ENCODE assay signal across 25 cellular contexts in genomic region chr1:39348278-39348677, GRCh38.
DNase-seq lines count a peak whose midpoint lies in the region; ATAC-seq lines count a peak whose summit lies in the region.
"Had no signal": no experiment of that assay in that cellular context is flagged by ENCODE, and none has a peak within 500 bp of the region (broad histone marks: within the 10 kb centered on the region; RNA-seq: fewer than 3 reads in every experiment).

No MANE protein-coding gene starts in this region.

- H3K9me3 ChIP-seq in T-helper 17 cell (ENCODE audit: control insufficient read depth, low read length, poor library complexity, severe bottlenecking) = no peaks in the 10 kb centered on the region
- no peaks in the 10 kb centered on the region for H3K9me3 ChIP-seq in naive thymus-derived CD4-positive, alpha-beta T cell (ENCODE audit: control insufficient read depth in 2 of 3, low read length in 3 of 3)
- H3K9me3 ChIP-seq: adrenal gland, breast epithelium, heart right ventricle, left ventricle myocardium inferior, prostate gland, SK-N-SH had no signal

- no peaks in the 10 kb centered on the region for H3K9me3 Mint-ChIP-seq in T-helper 1 cell treated with Interleukin-12 subunit alpha and Interleukin-12 subunit beta and Interleukin-4 antibody, amounts not matched to agents 30 μg/mL and 1 μg/mL, for 36 hours
- H3K9me3 Mint-ChIP-seq in naive thymus-derived CD4-positive, alpha-beta T cell = no peaks in the 10 kb centered on the region
- H3K9me3 Mint-ChIP-seq in activated T-helper 2 cell treated with anti-CD3 and anti-CD28 coated beads, Interferon-gamma antibody, Interleukin-2, Interleukin-4, amounts not matched to agents 10 μg/mL and 5 μg/mL and 100 μg/mL, durations not matched to agents 14 hours and 24 hours and 36 hours = no peaks in the 10 kb centered on the region
- H3K9me3 Mint-ChIP-seq: CD14-positive monocyte, neural progenitor cell had no signal

- H3K36me3 Mint-ChIP-seq in T-helper 1 cell treated with Interleukin-12 subunit alpha and Interleukin-12 subunit beta and Interleukin-4 antibody, amounts not matched to agents 30 μg/mL and 1 μg/mL, for 36 hours (ENCODE audit: low read depth) = peaks cover 51% of the 10 kb centered on the region
- peaks cover 12% of the 10 kb centered on the region for H3K36me3 Mint-ChIP-seq in T-helper 17 cell (ENCODE audit: low read depth)
- H3K36me3 Mint-ChIP-seq in naive thymus-derived CD4-positive, alpha-beta T cell = peaks cover 13 to 61% (median 37%) of the 10 kb centered on the region in 5 donors
- H3K36me3 Mint-ChIP-seq in activated T-helper 2 cell treated with anti-CD3 and anti-CD28 coated beads, Interferon-gamma antibody, Interleukin-2, Interleukin-4, amounts not matched to agents 10 μg/mL and 5 μg/mL and 100 μg/mL, durations not matched to agents 14 hours and 24 hours and 36 hours (ENCODE audit: low read depth) = peaks cover 76% of the 10 kb centered on the region

- H3K27ac Mint-ChIP-seq in T-helper 1 cell treated with Interleukin-12 subunit alpha and Interleukin-12 subunit beta and Interleukin-4 antibody, amounts not matched to agents 30 μg/mL and 1 μg/mL, for 36 hours = peak overlapping the region; percentile 3
- peak overlapping the region; percentile 41 for H3K27ac Mint-ChIP-seq in T-helper 17 cell
- peak overlapping the region in 5 of 9 donors; percentile 2 to 74 (median 49) for H3K27ac Mint-ChIP-seq in naive thymus-derived CD4-positive, alpha-beta T cell
- H3K27ac Mint-ChIP-seq in activated T-helper 2 cell treated with anti-CD3 and anti-CD28 coated beads, Interferon-gamma antibody, Interleukin-2, Interleukin-4, amounts not matched to agents 10 μg/mL and 5 μg/mL and 100 μg/mL, durations not matched to agents 14 hours and 24 hours and 36 hours = no peak overlapping the region
- H3K27ac Mint-ChIP-seq: neural progenitor cell had no signal

- no peak overlapping the region for H3K4me3 Mint-ChIP-seq in T-helper 1 cell treated with Interleukin-12 subunit alpha and Interleukin-12 subunit beta and Interleukin-4 antibody, amounts not matched to agents 30 μg/mL and 1 μg/mL, for 36 hours
- H3K4me3 Mint-ChIP-seq in T-helper 17 cell = no peak overlapping the region
- no peak overlapping the region for H3K4me3 Mint-ChIP-seq in naive thymus-derived CD4-positive, alpha-beta T cell
- no peak overlapping the region for H3K4me3 Mint-ChIP-seq in activated T-helper 2 cell treated with anti-CD3 and anti-CD28 coated beads, Interferon-gamma antibody, Interleukin-2, Interleukin-4, amounts not matched to agents 10 μg/mL and 5 μg/mL and 100 μg/mL, durations not matched to agents 14 hours and 24 hours and 36 hours (ENCODE audit: low read depth)
- H3K4me3 Mint-ChIP-seq: CD14-positive monocyte, neural progenitor cell had no signal

- peaks cover 29 to 83% (median 45%) of the 10 kb centered on the region in 3 experiments for H3K36me3 ChIP-seq in naive thymus-derived CD4-positive, alpha-beta T cell (ENCODE audit: control insufficient read depth in 2 of 3, insufficient read depth in 3 of 3, low read length in 3 of 3)

- no peaks in the 10 kb centered on the region for H3K27me3 Mint-ChIP-seq in T-helper 1 cell treated with Interleukin-12 subunit alpha and Interleukin-12 subunit beta and Interleukin-4 antibody, amounts not matched to agents 30 μg/mL and 1 μg/mL, for 36 hours (ENCODE audit: low read depth)
- no peaks in the 10 kb centered on the region for H3K27me3 Mint-ChIP-seq in T-helper 17 cell
- no peaks in the 10 kb centered on the region for H3K27me3 Mint-ChIP-seq in naive thymus-derived CD4-positive, alpha-beta T cell
- no peaks in the 10 kb centered on the region for H3K27me3 Mint-ChIP-seq in activated T-helper 2 cell treated with anti-CD3 and anti-CD28 coated beads, Interferon-gamma antibody, Interleukin-2, Interleukin-4, amounts not matched to agents 10 μg/mL and 5 μg/mL and 100 μg/mL, durations not matched to agents 14 hours and 24 hours and 36 hours (ENCODE audit: low read depth)

- no peaks in the 10 kb centered on the region for H3K4me1 Mint-ChIP-seq in T-helper 1 cell treated with Interleukin-12 subunit alpha and Interleukin-12 subunit beta and Interleukin-4 antibody, amounts not matched to agents 30 μg/mL and 1 μg/mL, for 36 hours (ENCODE audit: low read depth)
- peaks cover 3% of the 10 kb centered on the region for H3K4me1 Mint-ChIP-seq in T-helper 17 cell
- peaks cover 0 to 7% (median 0%) of the 10 kb centered on the region in 7 donors for H3K4me1 Mint-ChIP-seq in naive thymus-derived CD4-positive, alpha-beta T cell
- no peaks in the 10 kb centered on the region for H3K4me1 Mint-ChIP-seq in activated T-helper 2 cell treated with anti-CD3 and anti-CD28 coated beads, Interferon-gamma antibody, Interleukin-2, Interleukin-4, amounts not matched to agents 10 μg/mL and 5 μg/mL and 100 μg/mL, durations not matched to agents 14 hours and 24 hours and 36 hours (ENCODE audit: low read depth)
- H3K4me1 Mint-ChIP-seq: CD14-positive monocyte, neural progenitor cell had no signal

- H3K27me3 ChIP-seq in naive thymus-derived CD4-positive, alpha-beta T cell (ENCODE audit: control insufficient read depth in 2 of 2, insufficient read depth in 2 of 2, low read length in 2 of 2) = no peaks in the 10 kb centered on the region
- H3K27me3 ChIP-seq: adrenal gland, breast epithelium, heart right ventricle, neural progenitor cell had no signal

- no peak overlapping the region for H3K27ac ChIP-seq in naive thymus-derived CD4-positive, alpha-beta T cell (ENCODE audit: low read depth, low read length)
- H3K27ac ChIP-seq: adrenal gland, breast epithelium, heart right ventricle, left ventricle myocardium inferior, neural progenitor cell had no signal

- DNase-seq in T-helper 1 cell (no peak), NCI-H1417 (lab: John Stamatoyannopoulos, UW) (peak; percentile 32 to 87 (median 49)), T-helper 17 cell (no peak), SW480 (ENCODE audit: low spot score) (no peak)
- DNase-seq in naive thymus-derived CD4-positive, alpha-beta T cell = no peak
- DNase-seq in activated T-helper 2 cell treated with anti-CD3 and anti-CD28 coated beads, Interferon-gamma antibody, Interleukin-2, Interleukin-4, amounts not matched to agents 10 μg/mL and 5 μg/mL and 100 μg/mL, durations not matched to agents 14 hours and 24 hours and 36 hours (ENCODE audit: low spot score) = no peak
- DNase-seq: ACHN; activated effector memory CD4-positive, alpha-beta T cell treated with Interleukin-2 at 50 U/mL for 16 hours; adrenal gland; cortex of kidney; DMS153; heart right ventricle; KBM-7; left ventricle myocardium inferior; midbrain; RPMI8226; SK-N-SH had no signal

- no peak overlapping the region for H3K4me3 ChIP-seq in naive thymus-derived CD4-positive, alpha-beta T cell (ENCODE audit: low read length)
- H3K4me3 ChIP-seq: adrenal gland, breast epithelium, GM12878, heart right ventricle, left ventricle myocardium inferior, neural progenitor cell, prostate gland had no signal

- CTCF ChIA-PET in naive thymus-derived CD4-positive, alpha-beta T cell (lab: Charles Lee) = interaction anchor here (0.6 to 1.0 kb wide), 3 partner anchors 9 to 126 kb away, joined by 3 read pairs; no protein-coding TSS in a partner anchor

- intact Hi-C loops in naive thymus-derived CD4-positive, alpha-beta T cell (cut with micrococcal nuclease) = no loop called here
- intact Hi-C loops in activated T-helper 2 cell treated with anti-CD3 and anti-CD28 coated beads, Interferon-gamma antibody, Interleukin-2, Interleukin-4, amounts not matched to agents 10 μg/mL and 5 μg/mL and 100 μg/mL, durations not matched to agents 14 hours and 24 hours and 36 hours (cut with micrococcal nuclease) = no loop called here

- no peaks in the 10 kb centered on the region for H3K4me1 ChIP-seq in naive thymus-derived CD4-positive, alpha-beta T cell (ENCODE audit: control insufficient read depth in 2 of 2, insufficient read depth in 2 of 2, low read length in 2 of 2)
- H3K4me1 ChIP-seq: adrenal gland, breast epithelium, neural progenitor cell had no signal

- ATAC-seq in T-helper 17 cell (no peak), GM19395 (IDR thresholded peaks at IDR 0.05; ENCODE audit: unreplicated experiment) (no peak)
- ATAC-seq in naive thymus-derived CD4-positive, alpha-beta T cell = no peak
- ATAC-seq: activated CD4-positive, CD25-positive, alpha-beta regulatory T cell treated with anti-CD3 and anti-CD28 coated beads, Interleukin-2, amount 50 U/mL, for 24 hours; GM12878; heart right ventricle had no signal

- POLR2A ChIA-PET in naive thymus-derived CD4-positive, alpha-beta T cell (lab: Charles Lee) = interaction anchor here (0.8 kb wide), 1 partner anchor 233 kb away, joined by 3 read pairs; no protein-coding TSS in a partner anchor

Comparison
In these comparisons a context has a peak if more than half of its experiments do, and no peak if none do; other contexts are left out.
1. DNase-seq: peak in NCI-H1417 (3 of 3); none in T-helper 1 cell (0 of 5), T-helper 17 cell (0 of 3), naive thymus-derived CD4-positive, alpha-beta T cell (0 of 9), SW480 (single experiment) and activated T-helper 2 cell treated with anti-CD3 and anti-CD28 coated beads, Interferon-gamma antibody, Interleukin-2, Interleukin-4, amounts not matched to agents 10 μg/mL and 5 μg/mL and 100 μg/mL, durations not matched to agents 14 hours and 24 hours and 36 hours (single experiment).